1 cellular context compared by ENCODE assay signal in the genomic region with DNA sequence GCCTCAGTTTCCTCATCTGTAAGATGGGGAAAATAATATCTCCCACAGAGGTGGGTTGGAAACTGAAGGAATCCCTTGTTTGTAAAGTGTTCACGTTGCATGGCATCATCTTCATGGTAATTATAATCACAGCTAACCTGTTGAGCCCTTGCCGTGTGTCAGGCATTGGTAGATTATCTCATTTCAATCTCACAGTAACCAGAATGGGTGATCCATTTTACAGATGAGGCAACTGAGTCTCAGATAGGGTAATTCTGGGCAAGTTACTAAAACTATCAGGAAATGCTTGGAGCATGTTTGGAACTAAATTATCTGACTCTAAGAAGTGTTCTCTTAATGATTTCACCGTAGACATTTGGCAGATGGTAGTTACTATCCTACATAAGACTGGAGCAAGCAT.
TF ChIP-seq lines count a peak whose summit lies in the region.

No MANE protein-coding gene starts in this region.

TF ChIP-seq in K562, 482 proteins besides CTCF, POLR2A, EP300 and RAD21:
- TF ChIP-seq THRAP3 (IDR thresholded peaks at IDR 0.05; ENCODE audit: borderline replicate concordance): no peak
- peak; percentile 58 for TF ChIP-seq RBM25 (IDR thresholded peaks at IDR 0.05; ENCODE audit: low read depth, low read length, severe bottlenecking)
- TF ChIP-seq, protein P1, sequence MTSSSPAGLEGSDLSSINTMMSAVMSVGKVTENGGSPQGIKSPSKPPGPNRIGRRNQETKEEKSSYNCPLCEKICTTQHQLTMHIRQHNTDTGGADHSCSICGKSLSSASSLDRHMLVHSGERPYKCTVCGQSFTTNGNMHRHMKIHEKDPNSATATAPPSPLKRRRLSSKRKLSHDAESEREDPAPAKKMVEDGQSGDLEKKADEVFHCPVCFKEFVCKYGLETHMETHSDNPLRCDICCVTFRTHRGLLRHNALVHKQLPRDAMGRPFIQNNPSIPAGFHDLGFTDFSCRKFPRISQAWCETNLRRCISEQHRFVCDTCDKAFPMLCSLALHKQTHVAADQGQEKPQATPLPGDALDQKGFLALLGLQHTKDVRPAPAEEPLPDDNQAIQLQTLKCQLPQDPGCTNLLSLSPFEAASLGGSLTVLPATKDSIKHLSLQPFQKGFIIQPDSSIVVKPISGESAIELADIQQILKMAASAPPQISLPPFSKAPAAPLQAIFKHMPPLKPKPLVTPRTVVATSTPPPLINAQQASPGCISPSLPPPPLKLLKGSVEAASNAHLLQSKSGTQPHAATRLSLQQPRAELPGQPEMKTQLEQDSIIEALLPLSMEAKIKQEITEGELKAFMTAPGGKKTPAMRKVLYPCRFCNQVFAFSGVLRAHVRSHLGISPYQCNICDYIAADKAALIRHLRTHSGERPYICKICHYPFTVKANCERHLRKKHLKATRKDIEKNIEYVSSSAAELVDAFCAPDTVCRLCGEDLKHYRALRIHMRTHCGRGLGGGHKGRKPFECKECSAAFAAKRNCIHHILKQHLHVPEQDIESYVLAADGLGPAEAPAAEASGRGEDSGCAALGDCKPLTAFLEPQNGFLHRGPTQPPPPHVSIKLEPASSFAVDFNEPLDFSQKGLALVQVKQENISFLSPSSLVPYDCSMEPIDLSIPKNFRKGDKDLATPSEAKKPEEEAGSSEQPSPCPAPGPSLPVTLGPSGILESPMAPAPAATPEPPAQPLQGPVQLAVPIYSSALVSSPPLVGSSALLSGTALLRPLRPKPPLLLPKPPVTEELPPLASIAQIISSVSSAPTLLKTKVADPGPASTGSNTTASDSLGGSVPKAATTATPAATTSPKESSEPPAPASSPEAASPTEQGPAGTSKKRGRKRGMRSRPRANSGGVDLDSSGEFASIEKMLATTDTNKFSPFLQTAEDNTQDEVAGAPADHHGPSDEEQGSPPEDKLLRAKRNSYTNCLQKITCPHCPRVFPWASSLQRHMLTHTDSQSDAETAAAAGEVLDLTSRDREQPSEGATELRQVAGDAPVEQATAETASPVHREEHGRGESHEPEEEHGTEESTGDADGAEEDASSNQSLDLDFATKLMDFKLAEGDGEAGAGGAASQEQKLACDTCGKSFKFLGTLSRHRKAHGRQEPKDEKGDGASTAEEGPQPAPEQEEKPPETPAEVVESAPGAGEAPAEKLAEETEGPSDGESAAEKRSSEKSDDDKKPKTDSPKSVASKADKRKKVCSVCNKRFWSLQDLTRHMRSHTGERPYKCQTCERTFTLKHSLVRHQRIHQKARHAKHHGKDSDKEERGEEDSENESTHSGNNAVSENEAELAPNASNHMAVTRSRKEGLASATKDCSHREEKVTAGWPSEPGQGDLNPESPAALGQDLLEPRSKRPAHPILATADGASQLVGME (CRISPR knock-in tag; IDR thresholded peaks at IDR 0.05): no peak
- no peak for TF ChIP-seq CEBPG (CRISPR knock-in tag; IDR thresholded peaks at IDR 0.05)
- 0 out of 4 replicates have a peak, but pooled peaks of 1 of the 2 experiments have one; percentile 3 for TF ChIP-seq CEBPG (tag; conservative IDR thresholded peaks at IDR 0.05 in 1 of 2, IDR thresholded peaks at IDR 0.05 in 1 of 2)
- TF ChIP-seq PYGO2 (tag; IDR thresholded peaks at IDR 0.05): no peak
